8 cellular contexts compared by ENCODE assay signal in genomic region chr3:196081834-196082470, GRCh38. TPM values are rescaled to one million over a fixed set of nuclear protein-coding genes. Genes with fewer than 3 reads are reported as not detected.
DNase-seq lines count a peak whose midpoint lies in the region; ATAC-seq, FAIRE-seq and TF ChIP-seq lines count a peak whose summit lies in the region.

Gene TFRC (minus strand): TSS chr3:196082090. CDS start chr3:196077099, 4,991 bp downstream.

- peak in 1 of 2 donors; percentile 97 for TF ChIP-seq POLR2A in thyroid gland (IDR thresholded peaks at IDR 0.05)

- H3K4me1 ChIP-seq in pancreas (peaks cover 0 to 19% (median 15%) of the 10 kb centered on the region in 3 donors), thyroid gland (peaks cover 7 to 8% of the 10 kb centered on the region in 2 donors)

- intact Hi-C loops in Right ventricle myocardium inferior (cut with DNase I) (loop anchor here (2.0 to 5.0 kb wide), 2 partner anchors 113 to 435 kb away; partner anchors contain the start of gene SMCO1), pancreas (cut with DNase I) (no loop called here), thyroid gland (cut with DNase I) (no loop called here)

- H3K9me3 ChIP-seq in pancreas = no peaks in the 10 kb centered on the region
- H3K9me3 ChIP-seq in thyroid gland = no peaks in the 10 kb centered on the region

- peak; percentile 79 for DNase-seq in NCI-H1417 treated with DMSO at 0.1 percent for 48 hours (lab: John Stamatoyannopoulos, UW)
- peak; percentile 80 to 92 for DNase-seq in SW 1271 (lab: John Stamatoyannopoulos, UW)
- peak; percentile 92 for DNase-seq in activated naive CD8-positive, alpha-beta T cell treated with anti-CD3 and anti-CD28 coated beads, Interleukin-2, amount 50 U/mL, for 16 hours (ENCODE audit: low read depth, low spot score)
- DNase-seq in Right ventricle myocardium inferior (ENCODE audit: missing footprints) = peak; percentile 98
- peak; percentile 94 to 99 (median 98) for DNase-seq in pancreas
- DNase-seq in thyroid gland = peak; percentile 96

- FAIRE-seq in pancreas (lab: Jason Lieb, UNC) = no peak

- TF ChIP-seq CTCF in GM12875 (IDR thresholded peaks at IDR 0.05; ENCODE audit: borderline replicate concordance, insufficient read depth, low read depth, low read length) = no peak
- no peak for TF ChIP-seq CTCF in pancreas (IDR thresholded peaks at IDR 0.05)
- TF ChIP-seq CTCF in thyroid gland (IDR thresholded peaks at IDR 0.05) = no peak

- H3K27ac ChIP-seq in pancreas (peak within 1 kb of the TSS; percentile 91 to 98 (median 97)), thyroid gland (peak within 1 kb of the TSS; percentile 68 to 88 (median 87))

- no peaks in the 10 kb centered on the region for H3K27me3 ChIP-seq in pancreas
- no peaks in the 10 kb centered on the region for H3K27me3 ChIP-seq in thyroid gland

- 0 to 1% methylated on average over 60 to 66 of the region's 66 CpGs for WGBS in pancreas, 2 donors
- 2 to 3% methylated on average over 6 to 11 of the region's 66 CpGs for WGBS in thyroid gland, 2 donors

- H3K4me3 ChIP-seq in GM12875 (ENCODE audit: low read depth, low read length) (peak within 1 kb of the TSS; percentile 100), pancreas (peak within 1 kb of the TSS; percentile 78 to 97 (median 95)), thyroid gland (replicated peaks in 1 of 3) (peak within 1 kb of the TSS; percentile 84 to 96 (median 87))

- ATAC-seq in HG02763 (IDR thresholded peaks at IDR 0.05; ENCODE audit: unreplicated experiment) = peak; percentile 82
- peak; percentile 99 for ATAC-seq in Right ventricle myocardium inferior
- ATAC-seq in pancreas = peak; percentile 93 to 98 (median 95)

- H3K36me3 ChIP-seq in pancreas (no peaks in the 10 kb centered on the region), thyroid gland (no peaks in the 10 kb centered on the region)

RNA-seq across cellular contexts. Expression of gene TFRC, which starts in this region (rescaled TPM):
- 91.8 TPM for total RNA-seq in Right ventricle myocardium inferior
- total RNA-seq in pancreas = 10 to 100 TPM; 18.7 to 45.6 (median 31.2) TPM
- polyA plus RNA-seq in pancreas = 10 to 100 TPM in 1 of 2 donors, 1 to 10 TPM in 1; 7.8 to 20.9 TPM
- total RNA-seq in thyroid gland = 100 to 1,000 TPM in 1 of 4 donors, 10 to 100 TPM in 3; 40.7 to 115 (median 69.8) TPM

Comparison
In these comparisons a context has a peak if more than half of its experiments do, and no peak if none do; other contexts are left out.
1. Peak in every context shown above with its lines: DNase-seq, ATAC-seq, H3K4me3 ChIP-seq and H3K27ac ChIP-seq.